ENCODE assay signal across 11 cellular contexts in genomic region chr20:4449977-4450715, GRCh38.
DNase-seq lines count a peak whose midpoint lies in the region; TF ChIP-seq lines count a peak whose summit lies in the region.
"Had no signal": no experiment of that assay in that cellular context is flagged by ENCODE, and none has a peak within 500 bp of the region (broad histone marks: within the 10 kb centered on the region; RNA-seq: fewer than 3 reads in every experiment).

No MANE protein-coding gene starts in this region.

- peaks cover 12% of the 10 kb centered on the region for H3K27me3 Mint-ChIP-seq in chondrocyte (ENCODE audit: low read depth)

- H3K27me3 ChIP-seq in BJ (ENCODE audit: control insufficient read depth, insufficient read depth, low read length) (no peaks in the 10 kb centered on the region), muscle layer of colon (ENCODE audit: control insufficient read depth in 1 of 2, insufficient read depth in 2 of 2, low read length in 2 of 2) (no peaks in the 10 kb centered on the region), uterus (no peaks in the 10 kb centered on the region)

- H3K27ac Mint-ChIP-seq in chondrocyte (ENCODE audit: unreplicated experiment), result no peak overlapping the region
- H3K27ac Mint-ChIP-seq: activated naive CD4-positive, alpha-beta T cell treated with anti-CD3 and anti-CD28 coated beads for 36 hours had no signal

- H3K9ac ChIP-seq in muscle layer of colon (ENCODE audit: low read length), result no peak overlapping the region

- DNase-seq in BJ (ENCODE audit: low read depth) (peak; percentile 29), MV-4-11 (lab: John Stamatoyannopoulos, UW) (peak; percentile 66), chondrocyte (ENCODE audit: low spot score) (no peak), NCI-H1694 (lab: John Stamatoyannopoulos, UW) (no peak), uterus (no peak), T-helper 2 cell (no peak)
- DNase-seq in effector CD4-positive, alpha-beta T cell, result no peak
- DNase-seq: activated naive CD4-positive, alpha-beta T cell treated with anti-CD3 and anti-CD28 coated beads for 36 hours; NCI-H1105; posterior cingulate gyrus had no signal

- POLR2A ChIA-PET in BJ (lab: Charles Lee), result no interaction called here

- TF ChIP-seq CTCF in BJ (IDR thresholded peaks at IDR 0.05; ENCODE audit: insufficient read depth, low read depth, low read length) (peak; percentile 59), chondrocyte (IDR thresholded peaks at IDR 0.05) (peak; percentile 54), uterus (IDR thresholded peaks at IDR 0.05) (peak in 2 of 4 experiments; percentile 6 to 16)

- CTCF ChIA-PET in BJ (lab: Yijun Ruan, JAX), result interaction anchor here (0.6 to 2.0 kb wide), 5 partner anchors 8 to 270 kb away, joined by 3 to 6 read pairs (median 4); no protein-coding TSS in a partner anchor

- intact Hi-C loops in uterus (cut with DNase I; ENCODE audit: low total_unique reads), result no loop called here

- no peak for TF ChIP-seq POLR2A in uterus (IDR thresholded peaks at IDR 0.05)

- H3K4me1 ChIP-seq in muscle layer of colon (ENCODE audit: insufficient read depth, low read length) (peaks cover 7% of the 10 kb centered on the region), uterus (no peaks in the 10 kb centered on the region)

- H3K9me3 Mint-ChIP-seq in chondrocyte (ENCODE audit: low read depth), result no peaks in the 10 kb centered on the region
- H3K9me3 Mint-ChIP-seq: activated naive CD4-positive, alpha-beta T cell treated with anti-CD3 and anti-CD28 coated beads for 36 hours had no signal

- H3K36me3 ChIP-seq in BJ (ENCODE audit: control insufficient read depth, insufficient read depth, low read length), result no peaks in the 10 kb centered on the region
- H3K36me3 ChIP-seq in muscle layer of colon (ENCODE audit: insufficient read depth, low read length), result no peaks in the 10 kb centered on the region
- H3K36me3 ChIP-seq in uterus, result no peaks in the 10 kb centered on the region

- H3K27ac ChIP-seq in muscle layer of colon (ENCODE audit: low read depth, low read length) (no peak overlapping the region), uterus (no peak overlapping the region)

- H3K4me3 ChIP-seq in BJ (ENCODE audit: low read depth, low read length) (no peak overlapping the region), muscle layer of colon (ENCODE audit: low read depth in 1 of 2, low read length in 2 of 2) (peak overlapping the region; percentile 15 to 26), uterus (no peak overlapping the region)

- H3K36me3 Mint-ChIP-seq in chondrocyte (ENCODE audit: low read depth), result no peaks in the 10 kb centered on the region

- peaks cover 14% of the 10 kb centered on the region for H3K4me1 Mint-ChIP-seq in chondrocyte (ENCODE audit: low read depth)

- no peak overlapping the region for H3K4me3 Mint-ChIP-seq in chondrocyte (ENCODE audit: unreplicated experiment)
- H3K4me3 Mint-ChIP-seq: activated naive CD4-positive, alpha-beta T cell treated with anti-CD3 and anti-CD28 coated beads for 36 hours had no signal

- H3K9me3 ChIP-seq in muscle layer of colon (ENCODE audit: low read length) (no peaks in the 10 kb centered on the region), uterus (no peaks in the 10 kb centered on the region)

Comparison
In these comparisons a context has a peak if more than half of its experiments do, and no peak if none do; other contexts are left out.
1. DNase-seq: peak in BJ (single experiment) and MV-4-11 (single experiment); none in chondrocyte (single experiment), NCI-H1694 (single experiment), uterus (0 of 2), effector CD4-positive, alpha-beta T cell (single experiment) and T-helper 2 cell (0 of 5).
2. H3K4me3 ChIP-seq: peak in muscle layer of colon (2 of 2); none in BJ (single experiment) and uterus (0 of 2).